25 cellular contexts compared by ENCODE assay signal in the genomic region with DNA sequence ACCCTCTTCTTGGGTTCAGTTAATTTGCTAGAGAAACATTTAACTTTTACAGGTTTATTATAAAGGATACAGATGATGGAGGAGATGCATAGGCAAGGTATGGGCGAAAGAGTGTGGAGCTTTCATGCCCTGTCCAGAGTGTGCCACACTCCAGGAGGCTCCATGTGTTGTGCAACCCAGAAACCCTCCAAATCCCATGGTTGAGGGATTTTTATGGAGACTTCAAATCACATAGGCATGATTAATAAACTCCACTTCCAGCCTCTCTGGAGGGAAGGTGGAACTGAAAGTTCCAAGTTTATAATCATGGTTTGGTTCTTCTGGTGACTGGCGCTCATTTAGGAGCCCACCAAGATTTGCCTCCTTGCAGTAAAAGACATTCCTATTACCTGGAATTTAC.
"Had no signal": no experiment of that assay in that cellular context is flagged by ENCODE, and none has a peak within 500 bp of the region (broad histone marks: within the 10 kb centered on the region; RNA-seq: fewer than 3 reads in every experiment).

No MANE protein-coding gene starts in this region.

- DNase-seq: activated CD4-positive, alpha-beta memory T cell treated with anti-CD3 and anti-CD28 coated beads for 36 hours; activated CD4-positive, alpha-beta T cell treated with anti-CD3 and anti-CD28 coated beads for 48 hours; activated CD4-positive, CD25-positive, alpha-beta regulatory T cell treated with anti-CD3 and anti-CD28 coated beads, Interleukin-2, amount 50 U/mL, for 72 hours; activated CD8-positive, alpha-beta memory T cell treated with anti-CD3 and anti-CD28 coated beads for 24 hours; activated effector memory CD4-positive, alpha-beta T cell treated with anti-CD3 and anti-CD28 coated beads, Interleukin-2, amount 50 U/mL, for 16 hours; activated naive CD4-positive, alpha-beta T cell treated with Interleukin-2 at 50 U/mL for 16 hours; activated naive CD8-positive, alpha-beta T cell treated with anti-CD3 and anti-CD28 coated beads, Interleukin-2, amount 50 U/mL, for 24 hours; activated T-cell treated with anti-CD3 and anti-CD28 coated beads, Interleukin-2, amount 50 U/mL, for 4 hours; amniotic stem cell; brain microvascular endothelial cell; MG63; MV-4-11; NCI-H1092 treated with DMSO at 0.1 percent for 48 hours; NCI-H1417 treated with DMSO at 0.1 percent for 48 hours; NCI-H1694; NCI-H2081; NCI-H2171; NCI-H226; NCI-H524; NCI-H82; SIG-M5; T-helper 17 cell; T-helper 9 cell had no signal

- ATAC-seq: activated naive CD4-positive, alpha-beta T cell treated with anti-CD3 and anti-CD28 coated beads, Interleukin-2, amount 50 U/mL, for 72 hours; activated naive CD8-positive, alpha-beta T cell treated with anti-CD3 and anti-CD28 coated beads, Interleukin-2, amount 50 U/mL, for 24 hours; activated T-cell treated with anti-CD3 and anti-CD28 coated beads, Interleukin-2, amount 50 U/mL, for 4 hours; T-helper 17 cell; WTC11 had no signal
